In the genomic region with DNA sequence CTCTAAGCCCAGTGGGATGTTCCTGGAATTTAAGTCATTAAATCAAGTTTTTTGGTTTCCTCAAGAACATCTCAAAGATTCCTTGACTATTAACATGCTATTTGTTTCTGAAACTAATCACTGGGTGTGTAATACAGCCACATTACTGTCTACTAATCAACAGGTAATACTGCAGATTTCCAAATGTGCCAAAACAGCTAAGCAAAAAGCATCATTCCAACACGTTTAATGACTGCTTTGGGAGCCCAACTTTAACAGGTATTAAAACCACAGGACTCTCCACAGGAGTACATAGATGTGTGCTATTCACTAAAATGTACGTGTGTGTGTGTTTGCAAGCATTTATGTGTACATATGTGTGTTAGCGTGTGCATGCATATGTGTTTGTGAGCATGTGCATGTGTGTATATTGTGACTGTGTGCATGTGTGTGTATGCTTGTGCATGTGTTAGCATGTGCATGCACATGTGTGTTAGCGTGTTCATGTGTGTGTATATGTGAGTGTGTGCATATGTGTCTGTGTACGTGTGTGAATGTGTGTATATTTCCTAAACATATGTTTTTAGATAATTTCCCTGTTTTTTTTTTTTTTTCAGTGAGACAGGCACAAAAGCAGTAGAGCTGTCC, we compare ENCODE assay signal across 21 cellular contexts.
"Had no signal": no experiment of that assay in that cellular context is flagged by ENCODE, and none has a peak within 500 bp of the region (broad histone marks: within the 10 kb centered on the region; RNA-seq: fewer than 3 reads in every experiment).

No MANE protein-coding gene starts in this region.

- H3K27me3 ChIP-seq: right atrium auricular region, uterus had no signal

- H3K4me1 Mint-ChIP-seq: activated CD8-positive, alpha-beta memory T cell treated with anti-CD3 and anti-CD28 coated beads, Interleukin-2, amount 10 ng/mL, durations not matched to agents 7 days and 5 days; central memory CD8-positive, alpha-beta T cell had no signal

- DNase-seq: activated CD4-positive, alpha-beta T cell treated with anti-CD3 and anti-CD28 coated beads for 36 hours; activated CD4-positive, CD25-positive, alpha-beta regulatory T cell; activated CD8-positive, alpha-beta memory T cell treated with anti-CD3 and anti-CD28 coated beads, Interleukin-2, amount 10 ng/mL, durations not matched to agents 7 days and 5 days; activated CD8-positive, alpha-beta T cell treated with anti-CD3 and anti-CD28 coated beads, Interleukin-2, amount 10 ng/mL, durations not matched to agents 7 days and 5 days; activated naive CD4-positive, alpha-beta T cell; activated T-cell treated with anti-CD3 and anti-CD28 coated beads, Interleukin-2, amount 50 U/mL, for 72 hours; effector CD8-positive, alpha-beta T cell; nephron progenitor cell; nucleus accumbens; stimulated activated CD4-positive, alpha-beta T cell treated with anti-CD3 and anti-CD28 coated beads, Interleukin-15, amount 100 ng/mL, for 24 hours; stimulated activated CD4-positive, alpha-beta T cell treated with anti-CD3 and anti-CD28 coated beads, Interleukin-2, amount 100 ng/mL, for 24 hours; stimulated activated naive CD4-positive, alpha-beta T cell treated with Interleukin-2 at 50 U/mL for 16 hours; T-helper 2 cell; trophoblast cell; uterus had no signal

- H3K4me1 ChIP-seq: parathyroid adenoma, uterus had no signal

- H3K4me3 ChIP-seq: right atrium auricular region, uterus had no signal

- H3K36me3 Mint-ChIP-seq: activated CD8-positive, alpha-beta memory T cell treated with anti-CD3 and anti-CD28 coated beads, Interleukin-2, amount 10 ng/mL, durations not matched to agents 7 days and 5 days; activated naive CD4-positive, alpha-beta T cell treated with anti-CD3 and anti-CD28 coated beads, Interleukin-2, amount 50 U/mL, for 72 hours had no signal

- H3K27ac ChIP-seq: parathyroid adenoma, right atrium auricular region, uterus had no signal

- ATAC-seq: activated CD4-positive, alpha-beta T cell treated with anti-CD3 and anti-CD28 coated beads for 36 hours; activated CD8-positive, alpha-beta memory T cell treated with anti-CD3 and anti-CD28 coated beads, Interleukin-2, amount 10 ng/mL, durations not matched to agents 7 days and 5 days; activated CD8-positive, alpha-beta T cell treated with anti-CD3 and anti-CD28 coated beads, Interleukin-2, amount 10 ng/mL, durations not matched to agents 7 days and 5 days; activated naive CD4-positive, alpha-beta T cell treated with anti-CD3 and anti-CD28 coated beads, Interleukin-2, amount 50 U/mL, for 72 hours; activated T-cell treated with anti-CD3 and anti-CD28 coated beads, Interleukin-2, amount 50 U/mL, for 72 hours had no signal

- H3K9ac ChIP-seq: parathyroid adenoma had no signal

- H3K79me2 ChIP-seq: parathyroid adenoma had no signal

- H3K9me3 ChIP-seq: right atrium auricular region, uterus had no signal

- H3K9me3 Mint-ChIP-seq: activated naive CD4-positive, alpha-beta T cell treated with anti-CD3 and anti-CD28 coated beads, Interleukin-2, amount 50 U/mL, for 72 hours; activated T-cell treated with anti-CD3 and anti-CD28 coated beads, Interleukin-2, amount 50 U/mL, for 72 hours; central memory CD8-positive, alpha-beta T cell had no signal

- H2AFZ ChIP-seq: parathyroid adenoma had no signal

- H3K36me3 ChIP-seq: right atrium auricular region, uterus had no signal

- H3K4me3 Mint-ChIP-seq: activated CD4-positive, alpha-beta T cell treated with anti-CD3 and anti-CD28 coated beads for 36 hours; activated CD8-positive, alpha-beta memory T cell treated with anti-CD3 and anti-CD28 coated beads, Interleukin-2, amount 10 ng/mL, durations not matched to agents 7 days and 5 days; activated CD8-positive, alpha-beta T cell treated with anti-CD3 and anti-CD28 coated beads, Interleukin-2, amount 10 ng/mL, durations not matched to agents 7 days and 5 days; activated T-cell treated with anti-CD3 and anti-CD28 coated beads, Interleukin-2, amount 50 U/mL, for 72 hours; central memory CD8-positive, alpha-beta T cell; nephron progenitor cell had no signal

- FAIRE-seq: endometrium, frontal cortex had no signal
